Comparison of ENCODE assay signal across 25 cellular contexts in genomic region chr14:104609666-104610065, GRCh38. TPM values are rescaled to one million over a fixed set of nuclear protein-coding genes. Genes with fewer than 3 reads are reported as not detected.
DNase-seq lines count a peak whose midpoint lies in the region; ATAC-seq and TF ChIP-seq lines count a peak whose summit lies in the region.
"Had no signal": no experiment of that assay in that cellular context is flagged by ENCODE, and none has a peak within 500 bp of the region (broad histone marks: within the 10 kb centered on the region; RNA-seq: fewer than 3 reads in every experiment).

No MANE protein-coding gene starts in this region.

- TF ChIP-seq CTCF in endodermal cell (conservative IDR thresholded peaks at IDR 0.05) (no peak), spleen (IDR thresholded peaks at IDR 0.05 in 8 of 11, conservative IDR thresholded peaks at IDR 0.05 in 3 of 11) (no peak)

- intact Hi-C loops in spleen (cut with DNase I; ENCODE audit: low total_unique reads), result no loop called here

- POLR2A ChIA-PET in activated CD8-positive, alpha-beta T cell treated with anti-CD3 and anti-CD28 coated beads, Interleukin-2, amount 10 ng/mL, durations not matched to agents 7 days and 5 days (lab: Charles Lee), result no interaction called here

- H3K27me3 Mint-ChIP-seq in endodermal cell (ENCODE audit: insufficient read depth), result peaks cover 59% of the 10 kb centered on the region
- peaks cover 25% of the 10 kb centered on the region for H3K27me3 Mint-ChIP-seq in activated CD8-positive, alpha-beta T cell treated with anti-CD3 and anti-CD28 coated beads, Interleukin-2, amount 10 ng/mL, durations not matched to agents 7 days and 5 days (ENCODE audit: low read depth)

- H3K4me3 Mint-ChIP-seq in endodermal cell, result no peak overlapping the region
- no peak overlapping the region for H3K4me3 Mint-ChIP-seq in activated CD8-positive, alpha-beta T cell treated with anti-CD3 and anti-CD28 coated beads, Interleukin-2, amount 10 ng/mL, durations not matched to agents 7 days and 5 days
- H3K4me3 Mint-ChIP-seq: CD14-positive monocyte; CD4-positive, alpha-beta T cell; CD8-positive, alpha-beta memory T cell had no signal

- no peak overlapping the region for H3K4me3 ChIP-seq in endodermal cell (ENCODE audit: low read length)
- no peak overlapping the region for H3K4me3 ChIP-seq in spleen
- H3K4me3 ChIP-seq: A549; BLaER1 treated with 17β-estradiol and CSF1 and Interleukin-3, amounts not matched to agents 10 nM and 100 nM; GM12878; GM23248 had no signal

- no peak for TF ChIP-seq POLR2A in spleen (IDR thresholded peaks at IDR 0.05)

- no peak overlapping the region for H3K27ac ChIP-seq in endodermal cell (ENCODE audit: low read depth, low read length)
- no peak overlapping the region for H3K27ac ChIP-seq in spleen
- H3K27ac ChIP-seq: A549; BLaER1 treated with 17β-estradiol and CSF1 and Interleukin-3, amounts not matched to agents 10 nM and 100 nM; GM23248 had no signal

- H3K9me3 Mint-ChIP-seq in endodermal cell, result no peaks in the 10 kb centered on the region
- no peaks in the 10 kb centered on the region for H3K9me3 Mint-ChIP-seq in activated CD8-positive, alpha-beta T cell treated with anti-CD3 and anti-CD28 coated beads, Interleukin-2, amount 10 ng/mL, durations not matched to agents 7 days and 5 days (ENCODE audit: insufficient read depth)
- H3K9me3 Mint-ChIP-seq: CD4-positive, alpha-beta T cell; CD8-positive, alpha-beta memory T cell had no signal

- DNase-seq in activated effector memory CD4-positive, alpha-beta T cell treated with anti-CD3 and anti-CD28 coated beads, Interleukin-2, amount 50 U/mL, for 16 hours, result peak; percentile 31
- DNase-seq in activated effector memory CD4-positive, alpha-beta T cell treated with Interleukin-2 at 50 U/mL for 16 hours, result no peak
- DNase-seq in endodermal cell, result peak; percentile 9
- DNase-seq in spleen, result peak; percentile 53
- no peak for DNase-seq in KG1 (lab: John Stamatoyannopoulos, UW)
- no peak for DNase-seq in activated CD8-positive, alpha-beta T cell treated with anti-CD3 and anti-CD28 coated beads, Interleukin-2, amount 10 ng/mL, durations not matched to agents 7 days and 5 days
- no peak for DNase-seq in NCI-H2029 (lab: John Stamatoyannopoulos, UW)
- DNase-seq: 8988T; ACHN; AML-193; BE2C; CD4-positive, alpha-beta T cell; CD8-positive, alpha-beta memory T cell; DMS 273 treated with DMSO at 0.1 percent for 48 hours; DMS79; EL; GDM1; GM23248; H7 had no signal

- H3K4me1 ChIP-seq in endodermal cell (ENCODE audit: control insufficient read depth, insufficient read depth, low read length), result no peaks in the 10 kb centered on the region
- no peaks in the 10 kb centered on the region for H3K4me1 ChIP-seq in spleen
- H3K4me1 ChIP-seq: A549, BE2C had no signal

- no peak for ATAC-seq in activated CD8-positive, alpha-beta T cell treated with anti-CD3 and anti-CD28 coated beads, Interleukin-2, amount 10 ng/mL, durations not matched to agents 7 days and 5 days
- ATAC-seq: A549, GM12878, HCT116 had no signal

- CTCF ChIA-PET in activated CD8-positive, alpha-beta T cell treated with anti-CD3 and anti-CD28 coated beads, Interleukin-2, amount 10 ng/mL, durations not matched to agents 7 days and 5 days (lab: Charles Lee), result no interaction called here

- no peaks in the 10 kb centered on the region for H3K36me3 Mint-ChIP-seq in endodermal cell (ENCODE audit: low read depth)
- H3K36me3 Mint-ChIP-seq in activated CD8-positive, alpha-beta T cell treated with anti-CD3 and anti-CD28 coated beads, Interleukin-2, amount 10 ng/mL, durations not matched to agents 7 days and 5 days (ENCODE audit: low read depth), result no peaks in the 10 kb centered on the region
- H3K36me3 Mint-ChIP-seq: CD14-positive monocyte; CD8-positive, alpha-beta memory T cell had no signal

- peaks cover 40% of the 10 kb centered on the region for H3K27me3 ChIP-seq in endodermal cell (ENCODE audit: control insufficient read depth, insufficient read depth, low read length, poor library complexity, severe bottlenecking)
- peaks cover 0 to 72% (median 14%) of the 10 kb centered on the region in 7 donors for H3K27me3 ChIP-seq in spleen (replicated peaks in 1 of 7)
- H3K27me3 ChIP-seq: BE2C had no signal

- H3K9me3 ChIP-seq in endodermal cell (ENCODE audit: control insufficient read depth, low read length) (no peaks in the 10 kb centered on the region), spleen (no peaks in the 10 kb centered on the region)
- H3K9me3 ChIP-seq: BE2C had no signal

- H3K4me1 Mint-ChIP-seq in endodermal cell, result peaks cover 3% of the 10 kb centered on the region
- no peaks in the 10 kb centered on the region for H3K4me1 Mint-ChIP-seq in activated CD8-positive, alpha-beta T cell treated with anti-CD3 and anti-CD28 coated beads, Interleukin-2, amount 10 ng/mL, durations not matched to agents 7 days and 5 days (ENCODE audit: low read depth)
- H3K4me1 Mint-ChIP-seq: CD14-positive monocyte; CD8-positive, alpha-beta memory T cell had no signal

- H3K27ac Mint-ChIP-seq in endodermal cell, result no peak overlapping the region
- no peak overlapping the region for H3K27ac Mint-ChIP-seq in activated CD8-positive, alpha-beta T cell treated with anti-CD3 and anti-CD28 coated beads, Interleukin-2, amount 10 ng/mL, durations not matched to agents 7 days and 5 days
- H3K27ac Mint-ChIP-seq: CD14-positive monocyte; CD4-positive, alpha-beta T cell; CD8-positive, alpha-beta memory T cell had no signal

- WGBS in endodermal cell (ENCODE audit: insufficient coverage in 1 of 2, insufficient read length in 1 of 2), 2 experiments, result 74 to 76% methylated on average over 7 of the region's 7 CpGs
- WGBS in spleen, 5 donors, result 80 to 91% (median 86%) methylated on average over 7 of the region's 7 CpGs

- H3K9ac ChIP-seq in endodermal cell (ENCODE audit: extremely low read depth, low read length, poor library complexity, severe bottlenecking), result no peak overlapping the region
- H3K9ac ChIP-seq: BLaER1 treated with 17β-estradiol and CSF1 and Interleukin-3, amounts not matched to agents 10 nM and 100 nM; GM23248 had no signal

- H3K36me3 ChIP-seq in endodermal cell (ENCODE audit: control insufficient read depth, insufficient read depth, low read length), result no peaks in the 10 kb centered on the region
- H3K36me3 ChIP-seq in spleen, result no peaks in the 10 kb centered on the region
- H3K36me3 ChIP-seq: BE2C; BLaER1 treated with 17β-estradiol and CSF1 and Interleukin-3, amounts not matched to agents 10 nM and 100 nM had no signal

RNA-seq across cellular contexts. Expression of gene TMEM179, which starts 5.1 kb away (rescaled TPM):
- total RNA-seq in endodermal cell (10 to 100 TPM in 1 of 2 donors, 1 to 10 TPM in 1; 8.2 to 15.7 TPM), spleen (not detected)
- 4.0 TPM for polyA plus RNA-seq in endodermal cell (2013, experiment 1 of 2)
- 4.0 TPM for polyA plus RNA-seq in endodermal cell (2013, experiment 2 of 2)
- polyA plus RNA-seq in spleen, result under 1 TPM in 1 of 3 donors, not detected in 2; 0.08 TPM
- total RNA-seq in activated CD8-positive, alpha-beta T cell treated with anti-CD3 and anti-CD28 coated beads, Interleukin-2, amount 10 ng/mL, durations not matched to agents 7 days and 5 days, result not detected
- total RNA-seq: CD4-positive, alpha-beta T cell; GM12878; GM23248 had no signal
- polyA plus RNA-seq: CD14-positive monocyte; CD8-positive, alpha-beta memory T cell; GM12878; GM23248 had no signal

RNA-seq across cellular contexts. Expression of gene C14orf180, which starts 30.1 kb away (rescaled TPM):
- total RNA-seq in endodermal cell, result not detected
- polyA plus RNA-seq in endodermal cell (2013, experiment 1 of 2), result not detected
- polyA plus RNA-seq in endodermal cell (2013, experiment 2 of 2), result not detected
- under 1 TPM in 2 of 7 donors, not detected in 5; 0.17 to 0.28 TPM for total RNA-seq in spleen
- under 1 TPM; 0.20 to 0.70 (median 0.28) TPM for polyA plus RNA-seq in spleen
- not detected for total RNA-seq in activated CD8-positive, alpha-beta T cell treated with anti-CD3 and anti-CD28 coated beads, Interleukin-2, amount 10 ng/mL, durations not matched to agents 7 days and 5 days
- total RNA-seq: CD4-positive, alpha-beta T cell; CD8-positive, alpha-beta memory T cell; GM12878; GM23248; H1; H7 had no signal
- polyA plus RNA-seq: A549; CD14-positive monocyte; CD8-positive, alpha-beta memory T cell; GM12878; GM23248; H1 had no signal

Comparison
In these comparisons a context has a peak if more than half of its experiments do, and no peak if none do; other contexts are left out.
1. DNase-seq: peak in activated effector memory CD4-positive, alpha-beta T cell treated with anti-CD3 and anti-CD28 coated beads, Interleukin-2, amount 50 U/mL, for 16 hours (single experiment), endodermal cell (single experiment) and spleen (single experiment); none in activated effector memory CD4-positive, alpha-beta T cell treated with Interleukin-2 at 50 U/mL for 16 hours (single experiment), KG1 (single experiment), activated CD8-positive, alpha-beta T cell treated with anti-CD3 and anti-CD28 coated beads, Interleukin-2, amount 10 ng/mL, durations not matched to agents 7 days and 5 days (single experiment) and NCI-H2029 (single experiment).
2. RNA of gene TMEM179, which starts 5.1 kb away (total RNA-seq): 8.2 to 15.7 TPM in endodermal cell; not detected in spleen and not detected in activated CD8-positive, alpha-beta T cell treated with anti-CD3 and anti-CD28 coated beads, Interleukin-2, amount 10 ng/mL, durations not matched to agents 7 days and 5 days; every median in the first group is over 4 times any median in the second.